Comparison of ENCODE assay signal across 8 cellular contexts in genomic region chr16:86554917-86555762, GRCh38. TPM values are rescaled to one million over a fixed set of nuclear protein-coding genes. Genes with fewer than 3 reads are reported as not detected.
A peak's percentile ranks its signal among the peaks of the same experiment; 100 is the strongest.
DNase-seq lines count a peak whose midpoint lies in the region; ATAC-seq and TF ChIP-seq lines count a peak whose summit lies in the region.

TSS of gene MTHFSD (minus strand) at chr16:86555235. CDS start at chr16:86555184, 51 bp downstream.

- peak; percentile 87 for ATAC-seq in GM18909 (IDR thresholded peaks at IDR 0.05; ENCODE audit: poor library complexity, unreplicated experiment)
- peak; percentile 83 for ATAC-seq in HG03139 (IDR thresholded peaks at IDR 0.05; ENCODE audit: unreplicated experiment)
- peak; percentile 95 for ATAC-seq in activated B cell treated with CpG ODN at 0.5 μM for 24 hours (ENCODE audit: low read depth)

- no peaks in the 10 kb centered on the region for H3K9me3 Mint-ChIP-seq in activated B cell treated with CpG ODN at 0.5 μM for 24 hours

- CTCF ChIA-PET in AG04450 (lab: Charles Lee) (no interaction called here), activated B cell treated with CpG ODN at 0.5 μM for 24 hours (lab: Charles Lee) (no interaction called here)

- WGBS in spleen, 5 donors: 1 to 8% (median 4%) methylated on average over 30 to 71 of the region's 71 CpGs

- peaks cover 5 to 34% (median 24%) of the 10 kb centered on the region in 6 donors for H3K4me1 ChIP-seq in spleen

- DNase-seq in AG04450 (ENCODE audit: low read depth, low spot score): peak; percentile 76
- peak; percentile 82 for DNase-seq in NCI-H226
- DNase-seq in activated B cell treated with CpG ODN at 0.5 μM for 24 hours: peak; percentile 99
- DNase-seq in caudate nucleus (lab: John Stamatoyannopoulos, UW): peak in 60 of 61 donors; percentile 16 to 95 (median 84)
- peak; percentile 88 for DNase-seq in iris pigment epithelial cell (ENCODE audit: low read depth)
- peak; percentile 98 for DNase-seq in spleen

- TF ChIP-seq POLR2A in spleen (IDR thresholded peaks at IDR 0.05): peak in 2 of 3 donors; percentile 78 to 89

- peaks cover 3% of the 10 kb centered on the region; the same call in 1 of the 2 replicates for H3K9me3 ChIP-seq in AG04450 (ENCODE audit: control insufficient read depth, insufficient read depth, low read length)
- H3K9me3 ChIP-seq in spleen: no peaks in the 10 kb centered on the region

- peak within 1 kb of the TSS; percentile 95 for H3K27ac Mint-ChIP-seq in activated B cell treated with CpG ODN at 0.5 μM for 24 hours

- peaks cover 1% of the 10 kb centered on the region for H3K27me3 Mint-ChIP-seq in activated B cell treated with CpG ODN at 0.5 μM for 24 hours

- H3K36me3 Mint-ChIP-seq in activated B cell treated with CpG ODN at 0.5 μM for 24 hours (ENCODE audit: low read depth): peaks cover 30% of the 10 kb centered on the region

- POLR2A ChIA-PET in AG04450 (lab: Yijun Ruan, JAX) (no interaction called here), activated B cell treated with CpG ODN at 0.5 μM for 24 hours (lab: Charles Lee) (interaction anchor here (0.6 to 0.7 kb wide), 2 partner anchors 21 to 535 kb away, joined by 3 to 7 read pairs; no protein-coding TSS in a partner anchor)

- TF ChIP-seq CTCF in AG04450 (IDR thresholded peaks at IDR 0.05; ENCODE audit: low read depth, low read length) (no peak), activated B cell treated with CpG ODN at 0.5 μM for 24 hours (IDR thresholded peaks at IDR 0.05) (no peak), spleen (IDR thresholded peaks at IDR 0.05 in 8 of 11, conservative IDR thresholded peaks at IDR 0.05 in 3 of 11) (peak in 1 of 11 experiments; percentile 17)

- H3K27me3 ChIP-seq in AG04450 (ENCODE audit: control insufficient read depth, insufficient read depth, low read length) (no peaks in the 10 kb centered on the region), spleen (replicated peaks in 1 of 7) (peaks cover 0 to 24% (median 0%) of the 10 kb centered on the region in 7 donors)

- peaks cover 22% of the 10 kb centered on the region for H3K4me1 Mint-ChIP-seq in activated B cell treated with CpG ODN at 0.5 μM for 24 hours

- intact Hi-C loops in activated B cell treated with CpG ODN at 0.5 μM for 24 hours (cut with micrococcal nuclease) (no loop called here), spleen (cut with DNase I; ENCODE audit: low total_unique reads) (no loop called here)

- H3K27ac ChIP-seq in AG04450 (ENCODE audit: low read depth, low read length): peak within 1 kb of the TSS; percentile 65
- peak within 1 kb of the TSS; percentile 74 for H3K27ac ChIP-seq in caudate nucleus (ENCODE audit: low read depth, low read length)
- H3K27ac ChIP-seq in spleen: peak within 1 kb of the TSS; percentile 85 to 95 (median 93)

- H3K4me3 ChIP-seq in AG04450 (ENCODE audit: low read depth, low read length): peak within 1 kb of the TSS; percentile 96
- H3K4me3 ChIP-seq in spleen: peak within 1 kb of the TSS; percentile 75 to 92 (median 82)

- peaks cover 0 to 23% (median 11%) of the 10 kb centered on the region in 6 donors for H3K36me3 ChIP-seq in spleen

- peak within 1 kb of the TSS; percentile 95 for H3K4me3 Mint-ChIP-seq in activated B cell treated with CpG ODN at 0.5 μM for 24 hours

RNA-seq across cellular contexts. Expression of gene MTHFSD, which starts in this region (rescaled TPM):
- 15.6 and 16.7 TPM in 2 replicates for polyA plus RNA-seq in AG04450 (2011; rRNA removed)
- polyA minus RNA-seq in AG04450 (2011; rRNA and poly(A)+ RNA removed): 22.9 and 23.5 TPM in 2 replicates
- 27.9 and 35.0 TPM in 2 replicates for total RNA-seq in activated B cell treated with CpG ODN at 0.5 μM for 24 hours
- total RNA-seq in spleen: 10 to 100 TPM; 12.9 to 32.1 (median 24.6) TPM
- 10 to 100 TPM in 2 of 3 donors, 1 to 10 TPM in 1; 9.1 to 12.5 (median 12.2) TPM for polyA plus RNA-seq in spleen

Comparison
In these comparisons a context has a peak if more than half of its experiments do, and no peak if none do; other contexts are left out.
1. Peak in every context shown above with its lines: DNase-seq, ATAC-seq, H3K4me3 ChIP-seq and H3K27ac ChIP-seq.